Comparison of ENCODE assay signal across 1 cellular context in the genomic region with DNA sequence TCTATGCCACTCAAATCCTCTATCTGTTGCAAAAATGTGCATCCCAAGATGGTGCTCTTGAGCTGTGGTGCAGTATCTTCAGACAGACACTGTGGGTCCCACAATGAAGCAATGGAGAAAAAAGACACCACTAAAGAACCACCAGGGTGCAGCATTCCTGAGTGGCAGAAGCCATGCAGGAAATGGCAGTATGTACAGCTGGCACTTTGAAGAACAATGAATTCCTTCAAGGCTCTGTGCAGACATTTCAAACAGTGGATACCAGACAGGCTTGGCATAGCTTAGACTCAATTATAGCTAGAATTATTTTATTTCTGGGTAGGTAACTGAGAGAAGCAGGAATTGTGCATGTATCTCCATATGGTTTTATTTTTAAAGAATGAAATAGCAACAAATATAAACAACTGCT.
TF ChIP-seq lines count a peak whose summit lies in the region.

No MANE protein-coding gene starts in this region.

TF ChIP-seq in HepG2, 621 proteins besides CTCF, POLR2A, EP300 and RAD21 (continued from another document and continues in another):
- peak; percentile 51; the same call in 1 of the 2 replicates for TF ChIP-seq ATF2 (CRISPR knock-in tag; IDR thresholded peaks at IDR 0.05)
- no peak for TF ChIP-seq ZFP82 (CRISPR knock-in tag; IDR thresholded peaks at IDR 0.05; ENCODE audit: borderline replicate concordance)
- TF ChIP-seq ZSCAN12 (CRISPR knock-in tag; IDR thresholded peaks at IDR 0.05) = no peak
- peak; percentile 66; the same call in 1 of the 2 replicates for TF ChIP-seq CBX5 (CRISPR knock-in tag; IDR thresholded peaks at IDR 0.05; ENCODE audit: borderline replicate concordance)
- TF ChIP-seq, protein P1, sequence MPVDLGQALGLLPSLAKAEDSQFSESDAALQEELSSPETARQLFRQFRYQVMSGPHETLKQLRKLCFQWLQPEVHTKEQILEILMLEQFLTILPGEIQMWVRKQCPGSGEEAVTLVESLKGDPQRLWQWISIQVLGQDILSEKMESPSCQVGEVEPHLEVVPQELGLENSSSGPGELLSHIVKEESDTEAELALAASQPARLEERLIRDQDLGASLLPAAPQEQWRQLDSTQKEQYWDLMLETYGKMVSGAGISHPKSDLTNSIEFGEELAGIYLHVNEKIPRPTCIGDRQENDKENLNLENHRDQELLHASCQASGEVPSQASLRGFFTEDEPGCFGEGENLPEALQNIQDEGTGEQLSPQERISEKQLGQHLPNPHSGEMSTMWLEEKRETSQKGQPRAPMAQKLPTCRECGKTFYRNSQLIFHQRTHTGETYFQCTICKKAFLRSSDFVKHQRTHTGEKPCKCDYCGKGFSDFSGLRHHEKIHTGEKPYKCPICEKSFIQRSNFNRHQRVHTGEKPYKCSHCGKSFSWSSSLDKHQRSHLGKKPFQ (CRISPR knock-in tag; IDR thresholded peaks at IDR 0.05; ENCODE audit: insufficient replicate concordance) = no peak
- no peak for TF ChIP-seq ZNF207 (IDR thresholded peaks at IDR 0.05; ENCODE audit: borderline replicate concordance)
- TF ChIP-seq, protein P2, sequence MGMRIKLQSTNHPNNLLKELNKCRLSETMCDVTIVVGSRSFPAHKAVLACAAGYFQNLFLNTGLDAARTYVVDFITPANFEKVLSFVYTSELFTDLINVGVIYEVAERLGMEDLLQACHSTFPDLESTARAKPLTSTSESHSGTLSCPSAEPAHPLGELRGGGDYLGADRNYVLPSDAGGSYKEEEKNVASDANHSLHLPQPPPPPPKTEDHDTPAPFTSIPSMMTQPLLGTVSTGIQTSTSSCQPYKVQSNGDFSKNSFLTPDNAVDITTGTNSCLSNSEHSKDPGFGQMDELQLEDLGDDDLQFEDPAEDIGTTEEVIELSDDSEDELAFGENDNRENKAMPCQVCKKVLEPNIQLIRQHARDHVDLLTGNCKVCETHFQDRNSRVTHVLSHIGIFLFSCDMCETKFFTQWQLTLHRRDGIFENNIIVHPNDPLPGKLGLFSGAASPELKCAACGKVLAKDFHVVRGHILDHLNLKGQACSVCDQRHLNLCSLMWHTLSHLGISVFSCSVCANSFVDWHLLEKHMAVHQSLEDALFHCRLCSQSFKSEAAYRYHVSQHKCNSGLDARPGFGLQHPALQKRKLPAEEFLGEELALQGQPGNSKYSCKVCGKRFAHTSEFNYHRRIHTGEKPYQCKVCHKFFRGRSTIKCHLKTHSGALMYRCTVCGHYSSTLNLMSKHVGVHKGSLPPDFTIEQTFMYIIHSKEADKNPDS (CRISPR knock-in tag; IDR thresholded peaks at IDR 0.05) = no peak
- no peak for TF ChIP-seq ELF4 (CRISPR knock-in tag; IDR thresholded peaks at IDR 0.05; ENCODE audit: borderline replicate concordance)
- no peak for TF ChIP-seq CBX1 (IDR thresholded peaks at IDR 0.05; ENCODE audit: low read depth)
- TF ChIP-seq SOX5 (CRISPR knock-in tag; IDR thresholded peaks at IDR 0.05; ENCODE audit: borderline replicate concordance) = peak; percentile 58; the same call in 1 of the 2 replicates
- no peak for TF ChIP-seq TCF12 (IDR thresholded peaks at IDR 0.05)
- no peak for TF ChIP-seq TCF12 (CRISPR knock-in tag; IDR thresholded peaks at IDR 0.05)
- TF ChIP-seq, protein P3, sequence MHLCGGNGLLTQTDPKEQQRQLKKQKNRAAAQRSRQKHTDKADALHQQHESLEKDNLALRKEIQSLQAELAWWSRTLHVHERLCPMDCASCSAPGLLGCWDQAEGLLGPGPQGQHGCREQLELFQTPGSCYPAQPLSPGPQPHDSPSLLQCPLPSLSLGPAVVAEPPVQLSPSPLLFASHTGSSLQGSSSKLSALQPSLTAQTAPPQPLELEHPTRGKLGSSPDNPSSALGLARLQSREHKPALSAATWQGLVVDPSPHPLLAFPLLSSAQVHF (CRISPR knock-in tag; IDR thresholded peaks at IDR 0.05) = no peak
- TF ChIP-seq, protein P4, sequence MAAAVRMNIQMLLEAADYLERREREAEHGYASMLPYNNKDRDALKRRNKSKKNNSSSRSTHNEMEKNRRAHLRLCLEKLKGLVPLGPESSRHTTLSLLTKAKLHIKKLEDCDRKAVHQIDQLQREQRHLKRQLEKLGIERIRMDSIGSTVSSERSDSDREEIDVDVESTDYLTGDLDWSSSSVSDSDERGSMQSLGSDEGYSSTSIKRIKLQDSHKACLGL (CRISPR knock-in tag; IDR thresholded peaks at IDR 0.05) = no peak
- no peak for TF ChIP-seq ZNF503 (CRISPR knock-in tag; IDR thresholded peaks at IDR 0.05)
- no peak for TF ChIP-seq KAT7 (CRISPR knock-in tag; IDR thresholded peaks at IDR 0.05; ENCODE audit: borderline replicate concordance)
- no peak for TF ChIP-seq RAD51 (IDR thresholded peaks at IDR 0.05; ENCODE audit: borderline replicate concordance)
- no peak for TF ChIP-seq HNRNPK (IDR thresholded peaks at IDR 0.05; ENCODE audit: low read depth, low read length, poor library complexity, severe bottlenecking)
- TF ChIP-seq NR2F1 (CRISPR knock-in tag; IDR thresholded peaks at IDR 0.05) = no peak
- TF ChIP-seq TIGD3 (CRISPR knock-in tag; IDR thresholded peaks at IDR 0.05; ENCODE audit: borderline replicate concordance) = no peak
- no peak for TF ChIP-seq ZNF382 (CRISPR knock-in tag; IDR thresholded peaks at IDR 0.05; ENCODE audit: borderline replicate concordance)
- TF ChIP-seq KMT2B (CRISPR knock-in tag; IDR thresholded peaks at IDR 0.05) = 0 out of 2 replicates have a peak, but pooled peaks have one; percentile 27
- no peak for TF ChIP-seq NR2F6 (IDR thresholded peaks at IDR 0.05)
- TF ChIP-seq NR2F6 (CRISPR knock-in tag; IDR thresholded peaks at IDR 0.05) = peak; percentile 42; the same call in 1 of the 2 replicates
- no peak for TF ChIP-seq ZNF33B (CRISPR knock-in tag; IDR thresholded peaks at IDR 0.05)
- no peak for TF ChIP-seq KLF6 (CRISPR knock-in tag; IDR thresholded peaks at IDR 0.05)
- no peak for TF ChIP-seq NFAT5 (CRISPR knock-in tag; IDR thresholded peaks at IDR 0.05)
- TF ChIP-seq ONECUT2 (CRISPR knock-in tag; IDR thresholded peaks at IDR 0.05) = no peak
- no peak for TF ChIP-seq NAIF1 (CRISPR knock-in tag; IDR thresholded peaks at IDR 0.05; ENCODE audit: borderline replicate concordance)
- TF ChIP-seq PHF21A (CRISPR knock-in tag; IDR thresholded peaks at IDR 0.05) = no peak
- TF ChIP-seq CEBPB (IDR thresholded peaks at IDR 0.05; ENCODE audit: borderline replicate concordance, low read depth, low read length) = peak; percentile 63; the same call in 1 of the 2 replicates
- peak; percentile 59; the same call in 1 of the 2 replicates for TF ChIP-seq SP140L (CRISPR knock-in tag; IDR thresholded peaks at IDR 0.05; ENCODE audit: borderline replicate concordance)
- TF ChIP-seq, protein P5, sequence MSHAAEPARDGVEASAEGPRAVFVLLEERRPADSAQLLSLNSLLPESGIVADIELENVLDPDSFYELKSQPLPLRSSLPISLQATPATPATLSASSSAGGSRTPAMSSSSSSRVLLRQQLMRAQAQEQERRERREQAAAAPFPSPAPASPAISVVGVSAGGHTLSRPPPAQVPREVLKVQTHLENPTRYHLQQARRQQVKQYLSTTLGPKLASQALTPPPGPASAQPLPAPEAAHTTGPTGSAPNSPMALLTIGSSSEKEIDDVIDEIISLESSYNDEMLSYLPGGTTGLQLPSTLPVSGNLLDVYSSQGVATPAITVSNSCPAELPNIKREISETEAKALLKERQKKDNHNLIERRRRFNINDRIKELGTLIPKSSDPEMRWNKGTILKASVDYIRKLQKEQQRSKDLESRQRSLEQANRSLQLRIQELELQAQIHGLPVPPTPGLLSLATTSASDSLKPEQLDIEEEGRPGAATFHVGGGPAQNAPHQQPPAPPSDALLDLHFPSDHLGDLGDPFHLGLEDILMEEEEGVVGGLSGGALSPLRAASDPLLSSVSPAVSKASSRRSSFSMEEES (CRISPR knock-in tag; IDR thresholded peaks at IDR 0.05) = no peak
- no peak for TF ChIP-seq POLR2AphosphoS5 (IDR thresholded peaks at IDR 0.05; ENCODE audit: low read depth, low read length)
- TF ChIP-seq NRL (CRISPR knock-in tag; IDR thresholded peaks at IDR 0.05; ENCODE audit: borderline replicate concordance) = no peak
- TF ChIP-seq SOX13 (IDR thresholded peaks at IDR 0.05) = no peak
- TF ChIP-seq SOX13 (CRISPR knock-in tag; conservative IDR thresholded peaks at IDR 0.05 in 1 of 2, IDR thresholded peaks at IDR 0.05 in 1 of 2) = peak in 1 of 2 experiments; percentile 60; a peak in 2 of 4 replicates
- TF ChIP-seq RBM22 (optimal IDR thresholded peaks at IDR 0.05; ENCODE audit: low read length) = no peak
- no peak for TF ChIP-seq FLYWCH1 (CRISPR knock-in tag; IDR thresholded peaks at IDR 0.05)
- TF ChIP-seq SMC3 (IDR thresholded peaks at IDR 0.05; ENCODE audit: low read length) = peak; percentile 94
- TF ChIP-seq DMAP1 (CRISPR knock-in tag; IDR thresholded peaks at IDR 0.05) = no peak
- no peak for TF ChIP-seq CREB1 (IDR thresholded peaks at IDR 0.05)
- no peak for TF ChIP-seq CREB1 (CRISPR knock-in tag; IDR thresholded peaks at IDR 0.05)
- no peak for TF ChIP-seq JUNB (CRISPR knock-in tag; IDR thresholded peaks at IDR 0.05; ENCODE audit: borderline replicate concordance)
- TF ChIP-seq, protein P6, sequence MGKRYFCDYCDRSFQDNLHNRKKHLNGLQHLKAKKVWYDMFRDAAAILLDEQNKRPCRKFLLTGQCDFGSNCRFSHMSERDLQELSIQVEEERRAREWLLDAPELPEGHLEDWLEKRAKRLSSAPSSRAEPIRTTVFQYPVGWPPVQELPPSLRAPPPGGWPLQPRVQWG (CRISPR knock-in tag; IDR thresholded peaks at IDR 0.05; ENCODE audit: borderline replicate concordance, low read depth) = no peak
- TF ChIP-seq MYNN (CRISPR knock-in tag; IDR thresholded peaks at IDR 0.05; ENCODE audit: low read depth) = no peak
- TF ChIP-seq AKAP8 (CRISPR knock-in tag; IDR thresholded peaks at IDR 0.05) = no peak
- no peak for TF ChIP-seq RBAK (CRISPR knock-in tag; IDR thresholded peaks at IDR 0.05)
- 0 out of 2 replicates have a peak, but pooled peaks have one; percentile 14 for TF ChIP-seq FOXK1 (CRISPR knock-in tag; IDR thresholded peaks at IDR 0.05; ENCODE audit: borderline replicate concordance, low read depth)
